8 cellular contexts compared by ENCODE assay signal in the genomic region with DNA sequence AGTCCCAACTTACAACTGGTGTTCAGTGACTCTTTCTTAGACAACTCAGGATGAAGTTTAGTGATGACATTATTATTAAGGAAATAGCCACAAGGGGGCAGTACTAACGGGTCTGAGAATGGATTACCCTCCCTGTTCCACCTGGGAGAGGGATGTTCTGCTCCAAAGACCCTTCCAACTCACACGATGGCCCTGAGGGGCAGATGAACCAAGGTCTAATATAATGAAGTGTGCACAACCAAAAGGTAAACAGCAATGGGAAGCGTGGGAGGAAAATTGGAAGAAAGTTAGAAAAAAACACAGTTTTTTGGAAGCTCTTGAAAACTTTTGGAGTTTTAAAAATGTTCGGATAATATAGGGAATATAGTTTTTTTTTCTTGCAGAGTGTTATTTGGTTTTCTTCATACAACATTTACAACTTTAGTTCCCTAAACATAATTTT. TPM values are rescaled to one million over a fixed set of nuclear protein-coding genes. Genes with fewer than 3 reads are reported as not detected.
DNase-seq lines count a peak whose midpoint lies in the region; ATAC-seq and TF ChIP-seq lines count a peak whose summit lies in the region.

No MANE protein-coding gene starts in this region.

- WGBS in adrenal gland, 4 donors: 32 to 36% (median 34%) methylated on average over 4 of the region's 4 CpGs
- WGBS in testis, 2 donors: 40 to 41% methylated on average over 4 of the region's 4 CpGs

- peak overlapping the region; percentile 1; the same call in 1 of the 2 replicates for H3K4me2 ChIP-seq in BLaER1

- ATAC-seq in GM21447 (IDR thresholded peaks at IDR 0.05; ENCODE audit: unreplicated experiment): no peak

- no peak overlapping the region for H3K27ac ChIP-seq in BLaER1
- H3K27ac ChIP-seq in adrenal gland: no peak overlapping the region
- no peak overlapping the region for H3K27ac ChIP-seq in testis

- no peaks in the 10 kb centered on the region for H3K9me3 ChIP-seq in BLaER1
- no peaks in the 10 kb centered on the region for H3K9me3 ChIP-seq in adrenal gland (replicated peaks in 1 of 3)
- no peaks in the 10 kb centered on the region for H3K9me3 ChIP-seq in testis

- DNase-seq in NCI-H2171 (lab: John Stamatoyannopoulos, UW): peak; percentile 9
- peak in 1 of 7 donors; percentile 7 for DNase-seq in adrenal gland
- peak; percentile 86 for DNase-seq in iPS-NIHi7 (ENCODE audit: extremely low spot score)
- no peak for DNase-seq in testis
- no peak for DNase-seq in NK-92 (lab: John Stamatoyannopoulos, UW; ENCODE audit: unreplicated experiment)

- no peak overlapping the region for H3K4me3 ChIP-seq in BLaER1
- no peak overlapping the region for H3K4me3 ChIP-seq in GM12875 (ENCODE audit: low read depth, low read length)
- H3K4me3 ChIP-seq in adrenal gland: no peak overlapping the region
- H3K4me3 ChIP-seq in testis: no peak overlapping the region

- peaks cover 65% of the 10 kb centered on the region for H3K4me1 ChIP-seq in BLaER1
- H3K4me1 ChIP-seq in adrenal gland (replicated peaks in 1 of 2): no peaks in the 10 kb centered on the region
- H3K4me1 ChIP-seq in testis: peaks cover 5% of the 10 kb centered on the region

- no peaks in the 10 kb centered on the region for H3K36me3 ChIP-seq in BLaER1
- no peaks in the 10 kb centered on the region for H3K36me3 ChIP-seq in adrenal gland (replicated peaks in 1 of 2)
- no peaks in the 10 kb centered on the region for H3K36me3 ChIP-seq in testis (ENCODE audit: low read depth, missing control alignments)

- no peaks in the 10 kb centered on the region for H3K27me3 ChIP-seq in BLaER1
- H3K27me3 ChIP-seq in adrenal gland: peaks cover 4% of the 10 kb centered on the region
- H3K27me3 ChIP-seq in testis: no peaks in the 10 kb centered on the region

- no peak overlapping the region for H3K9ac ChIP-seq in BLaER1

- intact Hi-C loops in adrenal gland (cut with DNase I) (no loop called here), testis (cut with DNase I; ENCODE audit: low total_unique reads) (no loop called here)

- H4K20me1 ChIP-seq in BLaER1: no peaks in the 10 kb centered on the region

- no peak for TF ChIP-seq POLR2A in adrenal gland (IDR thresholded peaks at IDR 0.05)
- no peak for TF ChIP-seq POLR2A in testis (IDR thresholded peaks at IDR 0.05)

- TF ChIP-seq CTCF in GM12875 (IDR thresholded peaks at IDR 0.05; ENCODE audit: borderline replicate concordance, insufficient read depth, low read depth, low read length): 0 out of 2 replicates have a peak, but pooled peaks have one; percentile 47
- peak; percentile 16 to 71 (median 42) for TF ChIP-seq CTCF in adrenal gland (IDR thresholded peaks at IDR 0.05)
- TF ChIP-seq CTCF in testis (IDR thresholded peaks at IDR 0.05): peak in 2 of 3 experiments; percentile 45 to 76

RNA-seq across cellular contexts. Expression of a gene that starts 24.0 kb away (rescaled TPM):
- not detected for total RNA-seq in adrenal gland
- not detected for polyA plus RNA-seq in adrenal gland
- total RNA-seq in testis: not detected
- not detected for polyA plus RNA-seq in testis (ENCODE audit: insufficient read depth, low read depth, low replicate concordance)

RNA-seq across cellular contexts. Expression of a gene that starts 42.1 kb away (rescaled TPM):
- total RNA-seq in adrenal gland (under 1 TPM in 1 of 8 donors, not detected in 7; 0.58 TPM), testis (not detected)
- polyA plus RNA-seq in adrenal gland (under 1 TPM in 1 of 3 donors, not detected in 2; 0.13 TPM), testis (ENCODE audit: insufficient read depth, low read depth, low replicate concordance) (0.12 TPM)

Comparison
In these comparisons a context has a peak if more than half of its experiments do, and no peak if none do; other contexts are left out.
1. DNase-seq: peak in NCI-H2171 (single experiment) and iPS-NIHi7 (single experiment); none in testis (single experiment) and NK-92 (single experiment).
2. Peak in every context shown above with its lines, with median percentiles within 50 percentile points of each other: CTCF ChIP-seq.